In genomic region chr1:207019161-207019560, GRCh38 we compare ENCODE assay signal across 1 cellular context.
TF ChIP-seq lines count a peak whose summit lies in the region.

No MANE protein-coding gene starts in this region.

TF ChIP-seq in GM23338, 12 proteins besides CTCF, POLR2A, EP300 and RAD21 (continued from another document):
- no peak for TF ChIP-seq ZNF114 (CRISPR knock-in tag; IDR thresholded peaks at IDR 0.05)
- no peak for TF ChIP-seq ZNF462 (CRISPR knock-in tag; IDR thresholded peaks at IDR 0.05)
- TF ChIP-seq EZH2phosphoT487 (IDR thresholded peaks at IDR 0.05; ENCODE audit: unreplicated experiment), result no peak
- TF ChIP-seq ZNF331 (CRISPR knock-in tag; IDR thresholded peaks at IDR 0.05; ENCODE audit: low read depth), result no peak
- TF ChIP-seq ETS1 (IDR thresholded peaks at IDR 0.05), result no peak
- no peak for TF ChIP-seq STAT1 (IDR thresholded peaks at IDR 0.05; ENCODE audit: unreplicated experiment)
- no peak for TF ChIP-seq NANOG (IDR thresholded peaks at IDR 0.05; ENCODE audit: borderline replicate concordance)
- no peak for TF ChIP-seq POLR2AphosphoS5 (IDR thresholded peaks at IDR 0.05; ENCODE audit: low read depth)
- TF ChIP-seq EZH2 (IDR thresholded peaks at IDR 0.05; ENCODE audit: low read depth, unreplicated experiment), result no peak
- TF ChIP-seq CREB1 (CRISPR knock-in tag; IDR thresholded peaks at IDR 0.05; ENCODE audit: low read depth), result no peak
- TF ChIP-seq, protein P1, sequence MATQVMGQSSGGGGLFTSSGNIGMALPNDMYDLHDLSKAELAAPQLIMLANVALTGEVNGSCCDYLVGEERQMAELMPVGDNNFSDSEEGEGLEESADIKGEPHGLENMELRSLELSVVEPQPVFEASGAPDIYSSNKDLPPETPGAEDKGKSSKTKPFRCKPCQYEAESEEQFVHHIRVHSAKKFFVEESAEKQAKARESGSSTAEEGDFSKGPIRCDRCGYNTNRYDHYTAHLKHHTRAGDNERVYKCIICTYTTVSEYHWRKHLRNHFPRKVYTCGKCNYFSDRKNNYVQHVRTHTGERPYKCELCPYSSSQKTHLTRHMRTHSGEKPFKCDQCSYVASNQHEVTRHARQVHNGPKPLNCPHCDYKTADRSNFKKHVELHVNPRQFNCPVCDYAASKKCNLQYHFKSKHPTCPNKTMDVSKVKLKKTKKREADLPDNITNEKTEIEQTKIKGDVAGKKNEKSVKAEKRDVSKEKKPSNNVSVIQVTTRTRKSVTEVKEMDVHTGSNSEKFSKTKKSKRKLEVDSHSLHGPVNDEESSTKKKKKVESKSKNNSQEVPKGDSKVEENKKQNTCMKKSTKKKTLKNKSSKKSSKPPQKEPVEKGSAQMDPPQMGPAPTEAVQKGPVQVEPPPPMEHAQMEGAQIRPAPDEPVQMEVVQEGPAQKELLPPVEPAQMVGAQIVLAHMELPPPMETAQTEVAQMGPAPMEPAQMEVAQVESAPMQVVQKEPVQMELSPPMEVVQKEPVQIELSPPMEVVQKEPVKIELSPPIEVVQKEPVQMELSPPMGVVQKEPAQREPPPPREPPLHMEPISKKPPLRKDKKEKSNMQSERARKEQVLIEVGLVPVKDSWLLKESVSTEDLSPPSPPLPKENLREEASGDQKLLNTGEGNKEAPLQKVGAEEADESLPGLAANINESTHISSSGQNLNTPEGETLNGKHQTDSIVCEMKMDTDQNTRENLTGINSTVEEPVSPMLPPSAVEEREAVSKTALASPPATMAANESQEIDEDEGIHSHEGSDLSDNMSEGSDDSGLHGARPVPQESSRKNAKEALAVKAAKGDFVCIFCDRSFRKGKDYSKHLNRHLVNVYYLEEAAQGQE (IDR thresholded peaks at IDR 0.05; ENCODE audit: unreplicated experiment), result no peak
